ENCODE assay signal across 9 cellular contexts in the genomic region with DNA sequence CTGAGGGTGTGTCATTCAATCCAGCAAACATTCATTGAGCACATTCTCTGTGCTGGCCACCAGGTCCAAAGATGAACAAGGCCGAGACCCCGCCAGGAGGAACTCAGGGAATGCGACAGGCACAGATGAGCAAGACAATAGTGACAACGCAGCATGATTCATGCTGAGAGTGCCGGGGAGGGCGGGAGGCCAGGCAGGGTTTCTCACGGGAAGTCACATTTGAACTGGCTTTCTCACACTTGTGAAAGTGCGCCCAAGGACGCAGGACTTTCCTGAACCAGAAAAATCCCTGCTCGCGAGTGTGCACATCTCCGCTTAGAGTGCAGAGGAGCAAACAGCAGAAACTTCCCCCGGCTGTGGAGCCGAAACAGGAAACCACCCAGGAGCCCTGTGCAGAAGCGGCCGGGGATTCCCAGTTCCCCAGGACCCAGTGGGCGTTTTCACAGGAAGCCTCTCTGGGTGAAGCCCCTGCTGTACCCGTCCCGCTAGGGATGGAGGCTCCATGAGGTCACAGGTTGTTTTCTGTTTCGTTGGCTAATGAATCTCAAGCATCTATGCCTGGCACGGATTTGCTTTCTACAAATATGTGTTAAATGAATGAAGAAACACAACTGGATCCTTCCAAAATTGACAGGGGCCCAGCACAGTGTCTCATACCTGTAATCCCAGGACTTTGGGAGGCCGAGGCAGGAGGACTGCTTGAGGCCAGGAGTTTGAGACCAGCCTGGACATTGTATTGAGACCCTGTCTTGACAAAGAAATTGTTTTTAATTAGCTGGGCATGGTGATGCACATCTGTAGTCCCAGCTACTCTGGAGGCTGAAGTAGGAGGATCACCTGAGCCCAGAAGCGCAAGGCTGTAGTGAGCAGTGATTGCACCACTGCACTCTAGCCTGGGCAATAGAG.
DNase-seq lines count a peak whose midpoint lies in the region; ATAC-seq and TF ChIP-seq lines count a peak whose summit lies in the region.
"Had no signal": no experiment of that assay in that cellular context is flagged by ENCODE, and none has a peak within 500 bp of the region (broad histone marks: within the 10 kb centered on the region; RNA-seq: fewer than 3 reads in every experiment).

No MANE protein-coding gene starts in this region.

- H3K4me3 Mint-ChIP-seq in progenitor cell of endocrine pancreas (ENCODE audit: low read depth) = no peak overlapping the region

- H3K36me3 Mint-ChIP-seq in activated naive CD4-positive, alpha-beta T cell treated with anti-CD3 and anti-CD28 coated beads, Interleukin-2, amount 50 U/mL, for 72 hours = peaks cover 9 to 13% of the 10 kb centered on the region in 2 donors
- H3K36me3 Mint-ChIP-seq in progenitor cell of endocrine pancreas (ENCODE audit: insufficient read depth) = no peaks in the 10 kb centered on the region

- no peaks in the 10 kb centered on the region for H3K36me3 ChIP-seq in SJSA1
- H3K36me3 ChIP-seq in right atrium auricular region = no peaks in the 10 kb centered on the region

- TF ChIP-seq CTCF in right atrium auricular region (IDR thresholded peaks at IDR 0.05) (no peak), progenitor cell of endocrine pancreas (IDR thresholded peaks at IDR 0.05; ENCODE audit: unreplicated experiment) (no peak)

- H3K27me3 Mint-ChIP-seq in progenitor cell of endocrine pancreas = peaks cover 14% of the 10 kb centered on the region

- H3K4me3 ChIP-seq in SJSA1 (peak overlapping the region; percentile 22), right atrium auricular region (peak overlapping the region in 1 of 2 donors; percentile 32), skin epidermis (peak overlapping the region in 6 of 7 experiments; percentile 1 to 26 (median 10))

- H3K4me1 ChIP-seq in SJSA1 (replicated peaks) (peaks cover 33% of the 10 kb centered on the region), right atrium auricular region (peaks cover 0 to 27% of the 10 kb centered on the region in 2 donors)
- H3K4me1 ChIP-seq: parathyroid adenoma had no signal

- H3K27me3 ChIP-seq in SJSA1 (replicated peaks) (peaks cover 3% of the 10 kb centered on the region), right atrium auricular region (no peaks in the 10 kb centered on the region)

- H3K4me1 Mint-ChIP-seq in progenitor cell of endocrine pancreas (ENCODE audit: low read depth) = peaks cover 4% of the 10 kb centered on the region

- H3K27ac ChIP-seq in SJSA1 (peak overlapping the region; percentile 76), right atrium auricular region (peak overlapping the region; percentile 16 to 54), skin epidermis (peak overlapping the region in 17 of 21 experiments; percentile 7 to 77 (median 50))
- H3K27ac ChIP-seq: parathyroid adenoma had no signal

- DNase-seq in SJSA1 (ENCODE audit: low read depth in 1 of 2, low spot score in 2 of 2) (peak in 1 of 2 experiments; percentile 100), right atrium auricular region (ENCODE audit: low spot score) (peak; percentile 87), NCI-H2227 (lab: John Stamatoyannopoulos, UW; ENCODE audit: unreplicated experiment) (no peak), progenitor cell of endocrine pancreas (ENCODE audit: low spot score, unreplicated experiment) (no peak)
- DNase-seq in activated naive CD4-positive, alpha-beta T cell treated with anti-CD3 and anti-CD28 coated beads, Interleukin-2, amount 50 U/mL, for 72 hours (ENCODE audit: low spot score in 2 of 2) = peak; percentile 75 to 97

- H3K9me3 ChIP-seq in SJSA1 (replicated peaks) (peaks cover 4% of the 10 kb centered on the region; the same call in 1 of the 2 replicates), right atrium auricular region (no peaks in the 10 kb centered on the region)

- peak overlapping the region; percentile 97 to 100 for H3K27ac Mint-ChIP-seq in activated naive CD4-positive, alpha-beta T cell treated with anti-CD3 and anti-CD28 coated beads, Interleukin-2, amount 50 U/mL, for 72 hours
- no peak overlapping the region for H3K27ac Mint-ChIP-seq in progenitor cell of endocrine pancreas

- peaks cover 4 to 5% of the 10 kb centered on the region in 2 donors for H3K9me3 Mint-ChIP-seq in activated naive CD4-positive, alpha-beta T cell treated with anti-CD3 and anti-CD28 coated beads, Interleukin-2, amount 50 U/mL, for 72 hours
- H3K9me3 Mint-ChIP-seq in progenitor cell of endocrine pancreas (ENCODE audit: low read depth) = peaks cover 5% of the 10 kb centered on the region

- ATAC-seq in GM19035 (IDR thresholded peaks at IDR 0.05; ENCODE audit: unreplicated experiment) (peak; percentile 53), HG03139 (IDR thresholded peaks at IDR 0.05; ENCODE audit: unreplicated experiment) (peak; percentile 44)
- ATAC-seq in activated naive CD4-positive, alpha-beta T cell treated with anti-CD3 and anti-CD28 coated beads, Interleukin-2, amount 50 U/mL, for 72 hours = peak; percentile 51 to 52

Comparison
In these comparisons a context has a peak if more than half of its experiments do, and no peak if none do; other contexts are left out.
1. DNase-seq: peak in activated naive CD4-positive, alpha-beta T cell treated with anti-CD3 and anti-CD28 coated beads, Interleukin-2, amount 50 U/mL, for 72 hours (2 of 2) and right atrium auricular region (single experiment); none in NCI-H2227 (single experiment) and progenitor cell of endocrine pancreas (single experiment).
2. Peak in every context shown above with its lines, with median percentiles within 50 percentile points of each other: ATAC-seq and H3K27ac ChIP-seq.